Comparison of ENCODE assay signal across 25 cellular contexts in genomic region chr20:44212792-44213191, GRCh38. TPM values are rescaled to one million over a fixed set of nuclear protein-coding genes. Genes with fewer than 3 reads are reported as not detected.
DNase-seq lines count a peak whose midpoint lies in the region; ATAC-seq, FAIRE-seq and TF ChIP-seq lines count a peak whose summit lies in the region.
"Had no signal": no experiment of that assay in that cellular context is flagged by ENCODE, and none has a peak within 500 bp of the region (broad histone marks: within the 10 kb centered on the region; RNA-seq: fewer than 3 reads in every experiment).

No MANE protein-coding gene starts in this region.

- no peaks in the 10 kb centered on the region for H3K9me3 Mint-ChIP-seq in CD4-positive, alpha-beta memory T cell
- no peaks in the 10 kb centered on the region for H3K9me3 Mint-ChIP-seq in astrocyte (ENCODE audit: unreplicated experiment)
- no peaks in the 10 kb centered on the region for H3K9me3 Mint-ChIP-seq in naive B cell
- no peaks in the 10 kb centered on the region for H3K9me3 Mint-ChIP-seq in stimulated activated memory B cell treated with anti-CD40 and anti-IgM and Interleukin-4, amounts not matched to agents 10 μg/mL and 1 μg/mL and 100 μg/mL, for 72 hours
- H3K9me3 Mint-ChIP-seq: dendritic cell treated with granulocyte-macrophage colony-stimulating factor and Interleukin-4, amounts not matched to agents 40 ng/mL and 50 ng/mL, for 4 days had no signal

- no peaks in the 10 kb centered on the region for H3K9me3 ChIP-seq in CD4-positive, alpha-beta memory T cell (ENCODE audit: control insufficient read depth in 1 of 2, low read length in 2 of 2)
- H3K9me3 ChIP-seq in astrocyte (ENCODE audit: insufficient read depth, low read depth, low read length), result no peaks in the 10 kb centered on the region
- H3K9me3 ChIP-seq: tibial artery had no signal

- peaks cover 23% of the 10 kb centered on the region for H4K20me1 ChIP-seq in astrocyte (ENCODE audit: insufficient read depth, low read length)

- no peaks in the 10 kb centered on the region for H3K27me3 Mint-ChIP-seq in CD4-positive, alpha-beta memory T cell
- H3K27me3 Mint-ChIP-seq in astrocyte (ENCODE audit: low read depth, unreplicated experiment), result no peaks in the 10 kb centered on the region
- no peaks in the 10 kb centered on the region for H3K27me3 Mint-ChIP-seq in naive B cell
- H3K27me3 Mint-ChIP-seq in stimulated activated memory B cell treated with anti-CD40 and anti-IgM and Interleukin-4, amounts not matched to agents 10 μg/mL and 1 μg/mL and 100 μg/mL, for 72 hours, result no peaks in the 10 kb centered on the region

- intact Hi-C loops in CD4-positive, alpha-beta memory T cell (cut with micrococcal nuclease), result loop anchor here (5.0 to 10.0 kb wide), 4 partner anchors 265 to 1762 kb away; partner anchors contain the start of genes STK4, TOMM34, TTPAL and ZNF335

- POLR2A ChIA-PET in CD4-positive, alpha-beta memory T cell (lab: Charles Lee; ENCODE audit: partially characterized antibody), result interaction anchor here (1.1 to 9.7 kb wide), 2 partner anchors 99 to 471 kb away, joined by 3 to 173 read pairs; partner anchors contain the start of gene FITM2

- no peak for DNase-seq in CD4-positive, alpha-beta memory T cell
- peak; percentile 65 for DNase-seq in M059J (ENCODE audit: low read depth)
- peak; percentile 25 for DNase-seq in astrocyte (ENCODE audit: low read depth)
- DNase-seq in naive B cell, result no peak
- DNase-seq in effector CD8-positive, alpha-beta T cell (lab: John Stamatoyannopoulos, UW), result no peak
- no peak for DNase-seq in UCSD-AML1 (lab: John Stamatoyannopoulos, UW; ENCODE audit: unreplicated experiment)
- no peak for DNase-seq in SW 1271 (lab: John Stamatoyannopoulos, UW)
- DNase-seq: activated CD4-positive, alpha-beta T cell treated with anti-CD3 and anti-CD28 coated beads for 48 hours; hippocampal formation; islet precursor cell; NCI-H1436; NCI-H524 treated with DMSO at 0.1 percent for 48 hours; Right ventricle myocardium superior; stimulated activated CD4-positive, alpha-beta T cell treated with anti-CD3 and anti-CD28 coated beads, Interleukin-2, amount 100 ng/mL, for 24 hours; stimulated activated naive CD4-positive, alpha-beta T cell treated with Interleukin-2 at 50 U/mL for 16 hours; tibial artery had no signal

- H3K9ac ChIP-seq in astrocyte (ENCODE audit: low read length), result no peak overlapping the region

- H3K4me1 Mint-ChIP-seq in CD4-positive, alpha-beta memory T cell, result peaks cover 44 to 70% (median 58%) of the 10 kb centered on the region in 4 donors
- H3K4me1 Mint-ChIP-seq in astrocyte (ENCODE audit: low read depth, unreplicated experiment), result peaks cover 21% of the 10 kb centered on the region
- H3K4me1 Mint-ChIP-seq in naive B cell, result peaks cover 52 to 60% (median 53%) of the 10 kb centered on the region in 3 donors
- peaks cover 50% of the 10 kb centered on the region for H3K4me1 Mint-ChIP-seq in stimulated activated memory B cell treated with anti-CD40 and anti-IgM and Interleukin-4, amounts not matched to agents 10 μg/mL and 1 μg/mL and 100 μg/mL, for 72 hours

- peak overlapping the region in 1 of 8 donors; percentile 85 for H3K4me3 Mint-ChIP-seq in CD4-positive, alpha-beta memory T cell
- no peak overlapping the region for H3K4me3 Mint-ChIP-seq in astrocyte (ENCODE audit: unreplicated experiment)
- peak overlapping the region in 2 of 8 donors; percentile 25 to 26 for H3K4me3 Mint-ChIP-seq in naive B cell
- no peak overlapping the region for H3K4me3 Mint-ChIP-seq in stimulated activated memory B cell treated with anti-CD40 and anti-IgM and Interleukin-4, amounts not matched to agents 10 μg/mL and 1 μg/mL and 100 μg/mL, for 72 hours
- H3K4me3 Mint-ChIP-seq: dendritic cell treated with granulocyte-macrophage colony-stimulating factor and Interleukin-4, amounts not matched to agents 40 ng/mL and 50 ng/mL, for 4 days had no signal

- peaks cover 56% of the 10 kb centered on the region for H3K4me1 ChIP-seq in CD4-positive, alpha-beta memory T cell (ENCODE audit: insufficient read depth, low read length)
- peaks cover 20% of the 10 kb centered on the region for H3K4me1 ChIP-seq in astrocyte (ENCODE audit: insufficient read depth, low read length)

- H3K27ac ChIP-seq in CD4-positive, alpha-beta memory T cell (ENCODE audit: low read depth, low read length), result no peak overlapping the region
- no peak overlapping the region for H3K27ac ChIP-seq in astrocyte (ENCODE audit: low read depth, low read length)

- H3K4me2 ChIP-seq in astrocyte (ENCODE audit: low read length), result no peak overlapping the region

- peak overlapping the region in 6 of 7 donors; percentile 70 to 100 (median 93) for H3K27ac Mint-ChIP-seq in CD4-positive, alpha-beta memory T cell
- H3K27ac Mint-ChIP-seq in astrocyte (ENCODE audit: unreplicated experiment) (no peak overlapping the region), naive B cell (peak overlapping the region in 5 of 6 donors; percentile 67 to 100 (median 99))
- no peak overlapping the region for H3K27ac Mint-ChIP-seq in stimulated activated memory B cell treated with anti-CD40 and anti-IgM and Interleukin-4, amounts not matched to agents 10 μg/mL and 1 μg/mL and 100 μg/mL, for 72 hours
- H3K27ac Mint-ChIP-seq: dendritic cell treated with granulocyte-macrophage colony-stimulating factor and Interleukin-4, amounts not matched to agents 40 ng/mL and 50 ng/mL, for 4 days had no signal

- no peaks in the 10 kb centered on the region for H3K36me3 ChIP-seq in CD4-positive, alpha-beta memory T cell (ENCODE audit: insufficient read depth, low read length)
- no peaks in the 10 kb centered on the region for H3K36me3 ChIP-seq in astrocyte (ENCODE audit: insufficient read depth, low read length)

- no peak for ATAC-seq in naive B cell (ENCODE audit: low read depth in 2 of 2)
- ATAC-seq in stimulated activated memory B cell treated with anti-CD40 and anti-IgM and Interleukin-4, amounts not matched to agents 10 μg/mL and 1 μg/mL and 100 μg/mL, for 72 hours, result no peak

- H3K27me3 ChIP-seq in CD4-positive, alpha-beta memory T cell (ENCODE audit: insufficient read depth, low read length), result no peaks in the 10 kb centered on the region
- no peaks in the 10 kb centered on the region for H3K27me3 ChIP-seq in astrocyte (ENCODE audit: insufficient read depth, low read length)
- H3K27me3 ChIP-seq: tibial artery had no signal

- CTCF ChIA-PET in CD4-positive, alpha-beta memory T cell (lab: Charles Lee; ENCODE audit: partially characterized antibody), result interaction anchor here (1.8 to 14.4 kb wide), 4 partner anchors 99 to 471 kb away, joined by 8 to 669 read pairs (median 73); partner anchors contain the start of gene FITM2

- TF ChIP-seq CTCF in astrocyte (IDR thresholded peaks at IDR 0.05; ENCODE audit: insufficient read depth, low read depth, low read length), result no peak

- FAIRE-seq in astrocyte (lab: Jason Lieb, UNC), result no peak
- FAIRE-seq: endothelial cell of umbilical vein, frontal cortex, GM12891, H1 had no signal

- peaks cover 27% of the 10 kb centered on the region for H3K79me2 ChIP-seq in astrocyte (ENCODE audit: insufficient read depth, low read length)

- no peak overlapping the region for H3K4me3 ChIP-seq in CD4-positive, alpha-beta memory T cell (ENCODE audit: low read length in 2 of 2)
- H3K4me3 ChIP-seq in astrocyte (ENCODE audit: insufficient read depth, low read depth, low read length), result no peak overlapping the region
- H3K4me3 ChIP-seq: tibial artery had no signal

- no peak overlapping the region for H2AFZ ChIP-seq in astrocyte (ENCODE audit: low read depth, low read length)

- peaks cover 8 to 34% of the 10 kb centered on the region in 2 donors for H3K36me3 Mint-ChIP-seq in CD4-positive, alpha-beta memory T cell
- H3K36me3 Mint-ChIP-seq in astrocyte (ENCODE audit: low read depth, unreplicated experiment) (no peaks in the 10 kb centered on the region), naive B cell (peaks cover 7 to 8% of the 10 kb centered on the region in 2 donors)
- H3K36me3 Mint-ChIP-seq in stimulated activated memory B cell treated with anti-CD40 and anti-IgM and Interleukin-4, amounts not matched to agents 10 μg/mL and 1 μg/mL and 100 μg/mL, for 72 hours, result peaks cover 10% of the 10 kb centered on the region

RNA-seq across cellular contexts. Expression of gene OSER1, which starts 2.2 kb away (rescaled TPM):
- 10 to 100 TPM; 35.5 to 36.6 TPM for total RNA-seq in CD4-positive, alpha-beta memory T cell
- polyA plus RNA-seq in CD4-positive, alpha-beta memory T cell, result 10 to 100 TPM; 40.8 to 63.3 TPM
- 77.3 and 83.3 TPM in 2 replicates for total RNA-seq in M059J (2014; rRNA removed; shearing (Covaris generic))
- total RNA-seq in astrocyte, result 28.9 and 30.9 TPM in 2 replicates
- 100 to 1,000 TPM; 101 to 163 (median 112) TPM for polyA plus RNA-seq in naive B cell (ENCODE audit: low read depth in 6 of 6)

RNA-seq across cellular contexts. Expression of gene JPH2, which starts 25.8 kb away (rescaled TPM):
- total RNA-seq in CD4-positive, alpha-beta memory T cell, result not detected
- polyA plus RNA-seq in CD4-positive, alpha-beta memory T cell, result not detected
- total RNA-seq in M059J (2014; rRNA removed; shearing (Covaris generic)), result 16.4 and 39.3 TPM in 2 replicates
- 18.1 and 18.5 TPM in 2 replicates for total RNA-seq in astrocyte
- not detected for polyA plus RNA-seq in naive B cell (ENCODE audit: low read depth in 6 of 6)
- total RNA-seq: endothelial cell of umbilical vein, lung microvascular endothelial cell had no signal
- polyA plus RNA-seq: endothelial cell of umbilical vein had no signal

RNA-seq across cellular contexts. Expression of gene GDAP1L1, which starts 34.3 kb away (rescaled TPM):
- not detected for total RNA-seq in CD4-positive, alpha-beta memory T cell
- polyA plus RNA-seq in CD4-positive, alpha-beta memory T cell, result under 1 TPM in 1 of 2 donors, not detected in 1; 0.11 TPM
- total RNA-seq in M059J (2014; rRNA removed; shearing (Covaris generic)), result 0.42 TPM in 1 of 2 replicates, not detected in the other
- total RNA-seq in astrocyte, result 0.64 and 0.77 TPM in 2 replicates
- polyA plus RNA-seq in naive B cell (ENCODE audit: low read depth in 6 of 6), result not detected
- total RNA-seq: endothelial cell of umbilical vein, lung microvascular endothelial cell, posterior vena cava, Right ventricle myocardium superior, skeletal muscle tissue had no signal
- polyA plus RNA-seq: endothelial cell of umbilical vein had no signal

Comparison
In these comparisons a context has a peak if more than half of its experiments do, and no peak if none do; other contexts are left out.
1. DNase-seq: peak in M059J (single experiment) and astrocyte (single experiment); none in CD4-positive, alpha-beta memory T cell (0 of 5), naive B cell (single experiment), effector CD8-positive, alpha-beta T cell (single experiment), UCSD-AML1 (single experiment) and SW 1271 (0 of 2).
2. H3K27ac Mint-ChIP-seq: peak in CD4-positive, alpha-beta memory T cell (6 of 7) and naive B cell (5 of 6); none in astrocyte (single experiment) and stimulated activated memory B cell treated with anti-CD40 and anti-IgM and Interleukin-4, amounts not matched to agents 10 μg/mL and 1 μg/mL and 100 μg/mL, for 72 hours (single experiment).
3. RNA of gene JPH2, which starts 25.8 kb away (total RNA-seq): 16.4 to 39.3 TPM in M059J and 18.1 to 18.5 TPM in astrocyte; not detected in CD4-positive, alpha-beta memory T cell; every median in the first group is over 10 times any median in the second.